Comparison of ENCODE assay signal across 12 cellular contexts in genomic region chr15:74128785-74129350, GRCh38. TPM values are rescaled to one million over a fixed set of nuclear protein-coding genes. Genes with fewer than 3 reads are reported as not detected.
DNase-seq lines count a peak whose midpoint lies in the region; ATAC-seq and TF ChIP-seq lines count a peak whose summit lies in the region.
"Had no signal": no experiment of that assay in that cellular context is flagged by ENCODE, and none has a peak within 500 bp of the region (broad histone marks: within the 10 kb centered on the region; RNA-seq: fewer than 3 reads in every experiment).

No MANE protein-coding gene starts in this region.

- peaks cover 18% of the 10 kb centered on the region for H3K4me1 Mint-ChIP-seq in activated T-helper 1 cell treated with anti-CD3 and anti-CD28 coated beads, Interleukin-12 subunit alpha, Interleukin-12 subunit beta, Interleukin-2, Interleukin-4 antibody, amounts not matched to agents 30 ng/mL and 10 ng/mL and 1 ng/mL, durations not matched to agents 14 hours and 24 hours and 36 hours (ENCODE audit: low read depth)

- WGBS in mesodermal cell (ENCODE audit: insufficient coverage in 2 of 2), 2 experiments, result 2 to 4% methylated on average over 4 to 20 of the region's 33 CpGs

- H3F3A ChIP-seq in MM.1S (ENCODE audit: insufficient read depth, low read length), result no peaks in the 10 kb centered on the region

- no peak overlapping the region for H3K4me3 Mint-ChIP-seq in activated T-helper 1 cell treated with anti-CD3 and anti-CD28 coated beads, Interleukin-12 subunit alpha, Interleukin-12 subunit beta, Interleukin-2, Interleukin-4 antibody, amounts not matched to agents 30 ng/mL and 10 ng/mL and 1 ng/mL, durations not matched to agents 14 hours and 24 hours and 36 hours

- H3K4me3 ChIP-seq in A673 (ENCODE audit: low read depth, low read length, poor library complexity, severe bottlenecking) (peak overlapping the region; percentile 42), mesodermal cell (ENCODE audit: extremely low read depth, insufficient read depth, low read length, poor library complexity, severe bottlenecking) (peak overlapping the region; percentile 41), MM.1S (ENCODE audit: low read length) (no peak overlapping the region)

- H4K20me1 ChIP-seq in MM.1S (ENCODE audit: insufficient read depth, low read length), result no peaks in the 10 kb centered on the region

- H3K4me1 ChIP-seq in A673 (ENCODE audit: insufficient read depth, low read length, poor library complexity, severe bottlenecking) (peaks cover 22% of the 10 kb centered on the region), mesodermal cell (ENCODE audit: control insufficient read depth, insufficient read depth, low read length, poor library complexity, severe bottlenecking) (peaks cover 29% of the 10 kb centered on the region), MM.1S (ENCODE audit: low read length) (no peaks in the 10 kb centered on the region)

- H2AFZ ChIP-seq in MM.1S (ENCODE audit: low read length), result no peak overlapping the region

- H3K27ac ChIP-seq in A673 (ENCODE audit: low read depth, low read length, poor library complexity, severe bottlenecking), result no peak overlapping the region
- H3K27ac ChIP-seq in mesodermal cell (ENCODE audit: low read depth, low read length, severe bottlenecking), result no peak overlapping the region
- H3K27ac ChIP-seq in MM.1S (ENCODE audit: low read length), result no peak overlapping the region

- H3K9me3 ChIP-seq in A673 (ENCODE audit: low read depth, low read length, poor library complexity, severe bottlenecking) (no peaks in the 10 kb centered on the region), mesodermal cell (ENCODE audit: control insufficient read depth, low read length) (peaks cover 4% of the 10 kb centered on the region), MM.1S (replicated peaks; ENCODE audit: insufficient read depth, low read length) (no peaks in the 10 kb centered on the region)

- DNase-seq in A673 (ENCODE audit: low spot score), result peak; percentile 36
- peak; percentile 25 for DNase-seq in GM20000 (ENCODE audit: low spot score)
- no peak for DNase-seq in activated T-helper 1 cell treated with anti-CD3 and anti-CD28 coated beads, Interleukin-12 subunit alpha, Interleukin-12 subunit beta, Interleukin-2, Interleukin-4 antibody, amounts not matched to agents 30 ng/mL and 10 ng/mL and 1 ng/mL, durations not matched to agents 14 hours and 24 hours and 36 hours (ENCODE audit: low spot score)
- DNase-seq in stimulated activated CD8-positive, alpha-beta memory T cell treated with anti-CD3 and anti-CD28 coated beads, Interleukin-4, amount 100 ng/mL, for 48 hours, result no peak
- DNase-seq in NCI-H226, result no peak
- no peak for DNase-seq in MM.1S
- DNase-seq: activated effector memory CD4-positive, alpha-beta T cell treated with anti-CD3 and anti-CD28 coated beads, Interleukin-2, amount 50 U/mL, for 16 hours had no signal

- no peaks in the 10 kb centered on the region for H3K9me3 Mint-ChIP-seq in activated T-helper 1 cell treated with anti-CD3 and anti-CD28 coated beads, Interleukin-12 subunit alpha, Interleukin-12 subunit beta, Interleukin-2, Interleukin-4 antibody, amounts not matched to agents 30 ng/mL and 10 ng/mL and 1 ng/mL, durations not matched to agents 14 hours and 24 hours and 36 hours

- no peaks in the 10 kb centered on the region for H3K9me2 ChIP-seq in MM.1S (replicated peaks; ENCODE audit: insufficient read depth, low read length)

- peaks cover 75% of the 10 kb centered on the region for H3K27me3 Mint-ChIP-seq in activated T-helper 1 cell treated with anti-CD3 and anti-CD28 coated beads, Interleukin-12 subunit alpha, Interleukin-12 subunit beta, Interleukin-2, Interleukin-4 antibody, amounts not matched to agents 30 ng/mL and 10 ng/mL and 1 ng/mL, durations not matched to agents 14 hours and 24 hours and 36 hours (ENCODE audit: insufficient read depth)

- peaks cover 55% of the 10 kb centered on the region for H3K27me3 ChIP-seq in A673 (replicated peaks; ENCODE audit: insufficient read depth, low read depth, low read length, poor library complexity)
- H3K27me3 ChIP-seq in MM.1S (replicated peaks; ENCODE audit: insufficient read depth, low read length), result peaks cover 77% of the 10 kb centered on the region

- no peaks in the 10 kb centered on the region for H3K79me2 ChIP-seq in MM.1S (ENCODE audit: low read length)

- no peak for ATAC-seq in GM18519 (IDR thresholded peaks at IDR 0.05; ENCODE audit: low FRiP score, unreplicated experiment)

- H3K36me3 ChIP-seq in A673 (ENCODE audit: insufficient read depth, low read length, poor library complexity, severe bottlenecking), result no peaks in the 10 kb centered on the region
- H3K36me3 ChIP-seq in mesodermal cell (ENCODE audit: control insufficient read depth, insufficient read depth, low read length), result no peaks in the 10 kb centered on the region
- H3K36me3 ChIP-seq in MM.1S (replicated peaks; ENCODE audit: insufficient read depth, low read length), result no peaks in the 10 kb centered on the region

- no peaks in the 10 kb centered on the region for H3K36me3 Mint-ChIP-seq in activated T-helper 1 cell treated with anti-CD3 and anti-CD28 coated beads, Interleukin-12 subunit alpha, Interleukin-12 subunit beta, Interleukin-2, Interleukin-4 antibody, amounts not matched to agents 30 ng/mL and 10 ng/mL and 1 ng/mL, durations not matched to agents 14 hours and 24 hours and 36 hours (ENCODE audit: low read depth)

- no peak overlapping the region for H3K9ac ChIP-seq in MM.1S (ENCODE audit: low read length)

- H3K4me2 ChIP-seq in MM.1S (ENCODE audit: low read depth, low read length), result no peak overlapping the region

- POLR2A ChIA-PET in A673 (lab: Charles Lee; ENCODE audit: low non-redundant PET), result no interaction called here

- CTCF ChIA-PET in A673 (lab: Charles Lee), result interaction anchor here (0.6 to 1.7 kb wide), 10 partner anchors 8 to 193 kb away, joined by 3 to 29 read pairs (median 5); no protein-coding TSS in a partner anchor

- no TSS peak for BruUV-seq in A673 (replicated peaks; lab: Mats Ljungman, UMichigan)

- TF ChIP-seq CTCF in A673 (conservative IDR thresholded peaks at IDR 0.05; ENCODE audit: low read depth, low read length) (no peak), GM20000 (IDR thresholded peaks at IDR 0.05; ENCODE audit: extremely low read depth, missing control alignments) (no peak), MM.1S (IDR thresholded peaks at IDR 0.05; ENCODE audit: low read length) (no peak)

- peak overlapping the region; percentile 61 for H3K27ac Mint-ChIP-seq in activated T-helper 1 cell treated with anti-CD3 and anti-CD28 coated beads, Interleukin-12 subunit alpha, Interleukin-12 subunit beta, Interleukin-2, Interleukin-4 antibody, amounts not matched to agents 30 ng/mL and 10 ng/mL and 1 ng/mL, durations not matched to agents 14 hours and 24 hours and 36 hours

- intact Hi-C loops in A673 (cut with micrococcal nuclease; ENCODE audit: unreplicated experiment), result loop anchor here (1.0 to 5.0 kb wide), 3 partner anchors 157 to 188 kb away; no protein-coding TSS in a partner anchor
- intact Hi-C loops in activated T-helper 1 cell treated with anti-CD3 and anti-CD28 coated beads, Interleukin-12 subunit alpha, Interleukin-12 subunit beta, Interleukin-2, Interleukin-4 antibody, amounts not matched to agents 30 ng/mL and 10 ng/mL and 1 ng/mL, durations not matched to agents 14 hours and 24 hours and 36 hours (cut with micrococcal nuclease), result no loop called here

RNA-seq across cellular contexts. Expression of gene ISLR2, which starts 1.5 kb away (rescaled TPM):
- total RNA-seq in A673 (2021), result 0.48 and 0.64 TPM in 2 replicates
- not detected in 2 replicates for total RNA-seq in activated T-helper 1 cell treated with anti-CD3 and anti-CD28 coated beads, Interleukin-12 subunit alpha, Interleukin-12 subunit beta, Interleukin-2, Interleukin-4 antibody, amounts not matched to agents 30 ng/mL and 10 ng/mL and 1 ng/mL, durations not matched to agents 14 hours and 24 hours and 36 hours
- 2.3 TPM for polyA plus RNA-seq in mesodermal cell (2013, experiment 1 of 2)
- 1.3 TPM for polyA plus RNA-seq in mesodermal cell (2013, experiment 2 of 2)
- total RNA-seq: LHCN-M2, pulmonary artery endothelial cell had no signal
- polyA plus RNA-seq: keratinocyte had no signal

RNA-seq across cellular contexts. Expression of gene ISLR, which starts 44.6 kb away (rescaled TPM):
- total RNA-seq in A673 (2021), result 0.41 and 0.74 TPM in 2 replicates
- not detected in 2 replicates for total RNA-seq in activated T-helper 1 cell treated with anti-CD3 and anti-CD28 coated beads, Interleukin-12 subunit alpha, Interleukin-12 subunit beta, Interleukin-2, Interleukin-4 antibody, amounts not matched to agents 30 ng/mL and 10 ng/mL and 1 ng/mL, durations not matched to agents 14 hours and 24 hours and 36 hours
- polyA plus RNA-seq in mesodermal cell (2013, experiment 1 of 2), result 17.4 TPM
- 12.7 TPM for polyA plus RNA-seq in mesodermal cell (2013, experiment 2 of 2)
- total RNA-seq: pulmonary artery endothelial cell had no signal
- polyA plus RNA-seq: keratinocyte had no signal

RNA-seq across cellular contexts. Expression of gene GOLGA6A, which starts 46.5 kb away (rescaled TPM):
- not detected in 2 replicates for total RNA-seq in A673 (2021)
- total RNA-seq in activated T-helper 1 cell treated with anti-CD3 and anti-CD28 coated beads, Interleukin-12 subunit alpha, Interleukin-12 subunit beta, Interleukin-2, Interleukin-4 antibody, amounts not matched to agents 30 ng/mL and 10 ng/mL and 1 ng/mL, durations not matched to agents 14 hours and 24 hours and 36 hours, result not detected in 2 replicates
- not detected for polyA plus RNA-seq in mesodermal cell (2013, experiment 1 of 2)
- not detected for polyA plus RNA-seq in mesodermal cell (2013, experiment 2 of 2)
- total RNA-seq: LHCN-M2, pulmonary artery endothelial cell had no signal
- polyA plus RNA-seq: keratinocyte had no signal

Comparison
In these comparisons a context has a peak if more than half of its experiments do, and no peak if none do; other contexts are left out.
1. DNase-seq: peak in A673 (single experiment) and GM20000 (single experiment); none in activated T-helper 1 cell treated with anti-CD3 and anti-CD28 coated beads, Interleukin-12 subunit alpha, Interleukin-12 subunit beta, Interleukin-2, Interleukin-4 antibody, amounts not matched to agents 30 ng/mL and 10 ng/mL and 1 ng/mL, durations not matched to agents 14 hours and 24 hours and 36 hours (single experiment), stimulated activated CD8-positive, alpha-beta memory T cell treated with anti-CD3 and anti-CD28 coated beads, Interleukin-4, amount 100 ng/mL, for 48 hours (single experiment), NCI-H226 (single experiment) and MM.1S (single experiment).